21 cellular contexts compared by ENCODE assay signal in genomic region chr7:151068069-151068773, GRCh38. TPM values are rescaled to one million over a fixed set of nuclear protein-coding genes. Genes with fewer than 3 reads are reported as not detected.
A peak's percentile ranks its signal among the peaks of the same experiment; 100 is the strongest.
DNase-seq lines count a peak whose midpoint lies in the region; ATAC-seq and TF ChIP-seq lines count a peak whose summit lies in the region.
"Had no signal": no experiment of that assay in that cellular context is flagged by ENCODE, and none has a peak within 500 bp of the region (broad histone marks: within the 10 kb centered on the region; RNA-seq: fewer than 3 reads in every experiment).

No MANE protein-coding gene starts in this region.

- whole genome bisulfite sequencing in mesodermal cell (ENCODE audit: insufficient coverage in 2 of 2), 2 experiments: 67 to 72% methylated on average over 10 to 11 of the region's 12 CpGs
- 77% methylated on average over 11 of the region's 12 CpGs for WGBS in esophagus muscularis mucosa

- DNase-seq in AG10803 (ENCODE audit: low read depth): peak; percentile 80
- peak; percentile 99 for DNase-seq in LHCN-M2 (ENCODE audit: low read depth)
- DNase-seq in cardiac fibroblast (ENCODE audit: low read depth in 2 of 2): peak; percentile 47 to 69
- DNase-seq in NCI-H748 treated with DMSO at 0.1 percent for 48 hours (lab: John Stamatoyannopoulos, UW): no peak
- no peak for DNase-seq in esophagus muscularis mucosa (ENCODE audit: extremely low spot score)
- DNase-seq: activated CD4-positive, alpha-beta T cell treated with anti-CD3 and anti-CD28 coated beads, Interleukin-2, amount 10 ng/mL, durations not matched to agents 7 days and 5 days; CD4-positive, CD25-positive, alpha-beta regulatory T cell; cortex of kidney; GDM1; heart left ventricle; left lung; NCI-H1417 treated with DMSO at 0.1 percent for 48 hours had no signal

- no peaks in the 10 kb centered on the region for H3K27me3 ChIP-seq in esophagus muscularis mucosa
- H3K27me3 ChIP-seq: heart left ventricle, left lung had no signal

- H3K4me3 ChIP-seq in AG10803 (ENCODE audit: low read length): no peak overlapping the region
- H3K4me3 ChIP-seq in cardiac fibroblast (replicated peaks in 1 of 2; ENCODE audit: low read depth in 2 of 2, low read length in 2 of 2): no peak overlapping the region
- no peak overlapping the region for H3K4me3 ChIP-seq in mesodermal cell (ENCODE audit: extremely low read depth, insufficient read depth, low read length, poor library complexity, severe bottlenecking)
- H3K4me3 ChIP-seq in esophagus muscularis mucosa: no peak overlapping the region
- H3K4me3 ChIP-seq: heart left ventricle, left lung, neural progenitor cell, SK-N-MC had no signal

- no peaks in the 10 kb centered on the region for H3K9me3 ChIP-seq in mesodermal cell (ENCODE audit: control insufficient read depth, low read length)
- H3K9me3 ChIP-seq in esophagus muscularis mucosa: no peaks in the 10 kb centered on the region
- H3K9me3 ChIP-seq: heart left ventricle, left lung had no signal

- H3K4me1 ChIP-seq in mesodermal cell (ENCODE audit: control insufficient read depth, insufficient read depth, low read length, poor library complexity, severe bottlenecking) (peaks cover 23% of the 10 kb centered on the region), esophagus muscularis mucosa (peaks cover 9 to 12% (median 10%) of the 10 kb centered on the region in 4 donors)
- H3K4me1 ChIP-seq: left lung, neural progenitor cell had no signal

- H3K27ac ChIP-seq in mesodermal cell (ENCODE audit: low read depth, low read length, severe bottlenecking) (peak overlapping the region; percentile 81), esophagus muscularis mucosa (replicated peaks in 1 of 4) (no peak overlapping the region)
- H3K27ac ChIP-seq: heart left ventricle, HL-60, left lung, neural progenitor cell, SK-N-MC, VCaP had no signal

- H3K36me3 ChIP-seq in mesodermal cell (ENCODE audit: control insufficient read depth, insufficient read depth, low read length) (peaks cover 92% of the 10 kb centered on the region), esophagus muscularis mucosa (peaks cover 80 to 97% (median 95%) of the 10 kb centered on the region in 4 donors)
- H3K36me3 ChIP-seq: neural progenitor cell had no signal

- no peak for TF ChIP-seq EP300 in esophagus muscularis mucosa (IDR thresholded peaks at IDR 0.05)

- no peak for TF ChIP-seq POLR2A in esophagus muscularis mucosa (IDR thresholded peaks at IDR 0.05; ENCODE audit: low read depth)

- ATAC-seq in HG03045 (IDR thresholded peaks at IDR 0.05; ENCODE audit: unreplicated experiment): no peak
- no peak for ATAC-seq in HG02588 (IDR thresholded peaks at IDR 0.05; ENCODE audit: unreplicated experiment)
- ATAC-seq: activated naive CD4-positive, alpha-beta T cell treated with anti-CD3 and anti-CD28 coated beads, Interleukin-2, amount 50 U/mL, for 72 hours; activated T-helper 17 cell treated with anti-CD3 and anti-CD28 coated beads, Interleukin-2, amount 50 U/mL, for 72 hours; heart left ventricle; left lung had no signal

- TF ChIP-seq CTCF in AG10803 (conservative IDR thresholded peaks at IDR 0.05; ENCODE audit: low read length): no peak
- no peak for TF ChIP-seq CTCF in cardiac fibroblast (IDR thresholded peaks at IDR 0.05; ENCODE audit: low read depth, low read length)
- TF ChIP-seq CTCF in esophagus muscularis mucosa (IDR thresholded peaks at IDR 0.05): no peak

- intact Hi-C loops in esophagus muscularis mucosa (cut with DNase I): no loop called here

RNA-seq across cellular contexts. Expression of gene SLC4A2, which starts 8.8 kb away (rescaled TPM):
- total RNA-seq in LHCN-M2 (2014; rRNA removed) (274 and 291 TPM in 2 replicates), esophagus muscularis mucosa (100 to 1,000 TPM in 3 of 4 donors, 10 to 100 TPM in 1; 96.8 to 165 (median 122) TPM)
- polyA plus RNA-seq in LHCN-M2 (2012): 331 TPM
- polyA plus RNA-seq in mesodermal cell (2013, experiment 1 of 2): 77.0 TPM
- polyA plus RNA-seq in mesodermal cell (2013, experiment 2 of 2): 68.0 TPM

RNA-seq across cellular contexts. Expression of gene CDK5, which starts 10.5 kb away (rescaled TPM):
- total RNA-seq in LHCN-M2 (2014; rRNA removed) (47.1 and 47.4 TPM in 2 replicates), esophagus muscularis mucosa (10 to 100 TPM in 2 of 4 donors, 1 to 10 TPM in 2; 5.3 to 10.4 (median 9.7) TPM)
- polyA plus RNA-seq in LHCN-M2 (2012): 53.1 TPM
- polyA plus RNA-seq in mesodermal cell (2013, experiment 1 of 2): 31.6 TPM
- polyA plus RNA-seq in mesodermal cell (2013, experiment 2 of 2): 26.1 TPM

RNA-seq across cellular contexts. Expression of gene FASTK, which starts 12.4 kb away (rescaled TPM):
- total RNA-seq in LHCN-M2 (2014; rRNA removed) (141 and 146 TPM in 2 replicates), esophagus muscularis mucosa (10 to 100 TPM; 45.7 to 74.9 (median 60.4) TPM)
- 107 TPM for polyA plus RNA-seq in LHCN-M2 (2012)
- polyA plus RNA-seq in mesodermal cell (2013, experiment 1 of 2): 51.8 TPM
- 50.3 TPM for polyA plus RNA-seq in mesodermal cell (2013, experiment 2 of 2)

RNA-seq across cellular contexts. Expression of gene TMUB1, which starts 15.1 kb away (rescaled TPM):
- total RNA-seq in LHCN-M2 (2014; rRNA removed) (60.9 and 61.5 TPM in 2 replicates), esophagus muscularis mucosa (10 to 100 TPM; 39.0 to 66.6 (median 51.4) TPM)
- 48.7 TPM for polyA plus RNA-seq in LHCN-M2 (2012)
- polyA plus RNA-seq in mesodermal cell (2013, experiment 1 of 2): 45.6 TPM
- 44.6 TPM for polyA plus RNA-seq in mesodermal cell (2013, experiment 2 of 2)

RNA-seq across cellular contexts. Expression of gene AGAP3, which starts 18.1 kb away (rescaled TPM):
- total RNA-seq in LHCN-M2 (2014; rRNA removed) (52.8 and 53.4 TPM in 2 replicates), esophagus muscularis mucosa (10 to 100 TPM; 33.8 to 71.2 (median 60.0) TPM)
- 60.3 TPM for polyA plus RNA-seq in LHCN-M2 (2012)
- polyA plus RNA-seq in mesodermal cell (2013, experiment 1 of 2): 78.3 TPM
- 71.9 TPM for polyA plus RNA-seq in mesodermal cell (2013, experiment 2 of 2)

Comparison
In these comparisons a context has a peak if more than half of its experiments do, and no peak if none do; other contexts are left out.
1. DNase-seq: peak in AG10803 (single experiment), LHCN-M2 (single experiment) and cardiac fibroblast (2 of 2); none in NCI-H748 treated with DMSO at 0.1 percent for 48 hours (single experiment) and esophagus muscularis mucosa (single experiment).